ENCODE assay signal across 14 cellular contexts in the genomic region with DNA sequence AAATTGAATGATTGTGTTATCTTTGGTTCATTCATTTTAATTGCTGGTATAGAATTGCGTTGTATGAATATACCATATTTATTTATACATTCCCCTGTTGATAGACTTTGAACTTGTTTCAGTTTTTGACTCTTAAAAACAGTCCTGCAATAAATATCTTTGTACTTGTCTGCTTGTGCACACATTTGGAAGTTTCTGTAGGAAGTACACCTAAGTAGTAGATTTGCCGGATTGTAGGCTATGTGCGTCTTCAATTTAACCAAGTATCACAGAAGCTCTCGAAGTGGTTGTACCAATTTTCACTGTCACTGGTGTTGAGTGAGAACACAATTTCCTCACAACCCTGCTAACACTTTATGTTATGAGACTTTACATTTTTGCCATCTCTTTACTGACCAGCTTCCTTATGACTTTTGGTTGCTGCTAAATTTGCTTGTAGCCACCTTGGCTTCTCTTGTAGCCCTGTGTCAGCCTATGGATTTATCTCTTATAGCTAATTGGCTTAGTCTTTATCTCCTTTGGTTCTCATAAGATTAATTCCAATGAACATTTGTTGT. TPM values are rescaled to one million over a fixed set of nuclear protein-coding genes. Genes with fewer than 3 reads are reported as not detected.
A peak's percentile ranks its signal among the peaks of the same experiment; 100 is the strongest.
DNase-seq lines count a peak whose midpoint lies in the region; ATAC-seq and TF ChIP-seq lines count a peak whose summit lies in the region.
"Had no signal": no experiment of that assay in that cellular context is flagged by ENCODE, and none has a peak within 500 bp of the region (broad histone marks: within the 10 kb centered on the region; RNA-seq: fewer than 3 reads in every experiment).

No MANE protein-coding gene starts in this region.

- CTCF ChIA-PET in MCF 10A (lab: Yijun Ruan, JAX): interaction anchor here (0.6 to 0.7 kb wide), 3 partner anchors 10 to 27 kb away, joined by 3 to 4 read pairs (median 4); no protein-coding TSS in a partner anchor
- CTCF ChIA-PET in OCI-LY7 (lab: Charles Lee; ENCODE audit: unreplicated experiment): no interaction called here

- H3K27ac ChIP-seq in breast epithelium (no peak overlapping the region), OCI-LY7 (ENCODE audit: low read depth, low read length, poor library complexity, severe bottlenecking) (no peak overlapping the region), fibroblast of lung (ENCODE audit: insufficient read depth, low read length) (no peak overlapping the region), heart right ventricle (no peak overlapping the region)

- no peaks in the 10 kb centered on the region for H3K4me1 ChIP-seq in breast epithelium
- peaks cover 42% of the 10 kb centered on the region for H3K4me1 ChIP-seq in OCI-LY7 (ENCODE audit: insufficient read depth, low read length, poor library complexity, severe bottlenecking)
- H3K4me1 ChIP-seq in fibroblast of lung (ENCODE audit: control insufficient read depth, extremely low read depth, insufficient read depth, low read length): peaks cover 4% of the 10 kb centered on the region
- H3K4me1 ChIP-seq in heart right ventricle: peaks cover 0 to 42% (median 23%) of the 10 kb centered on the region in 9 donors

- no peak for ATAC-seq in stimulated activated naive B cell treated with anti-CD40 and anti-IgM and Interleukin-4, amounts not matched to agents 10 μg/mL and 1 μg/mL and 100 μg/mL, for 72 hours (replicated peaks)
- ATAC-seq in HG02759 (IDR thresholded peaks at IDR 0.05; ENCODE audit: unreplicated experiment): no peak
- no peak for ATAC-seq in heart right ventricle

- no peak overlapping the region for H3K9ac ChIP-seq in fibroblast of lung (ENCODE audit: insufficient read depth, low read length)

- POLR2A ChIA-PET in MCF 10A (lab: Yijun Ruan, JAX) (interaction anchor here (0.6 to 1.7 kb wide), 6 partner anchors 7 to 697 kb away, joined by 3 to 6 read pairs (median 4); no protein-coding TSS in a partner anchor), OCI-LY7 (lab: Charles Lee) (interaction anchor here (0.6 to 1.7 kb wide), 3 partner anchors 9 to 109 kb away, joined by 3 to 4 read pairs (median 3); partner anchors contain the start of gene HLCS)

- intact Hi-C loops in MCF 10A (cut with micrococcal nuclease): no loop called here
- intact Hi-C loops in breast epithelium (cut with DNase I; ENCODE audit: low total_unique reads): no loop called here
- intact Hi-C loops in OCI-LY7 (cut with micrococcal nuclease; ENCODE audit: unreplicated experiment): no loop called here
- intact Hi-C loops in heart right ventricle (cut with DNase I): loop anchor here in 5 of 10 donors (10.0 kb wide), 4 partner anchors 80 to 490 kb away; partner anchors contain the start of gene HLCS (in 1 of the 5)

- DNase-seq in MCF 10A (ENCODE audit: unreplicated experiment): no peak
- no peak for DNase-seq in breast epithelium (ENCODE audit: low spot score in 2 of 2)
- DNase-seq in OCI-LY7 (ENCODE audit: low spot score): no peak
- DNase-seq in fibroblast of lung (ENCODE audit: low read depth in 2 of 2): no peak
- no peak for DNase-seq in stimulated activated naive B cell treated with anti-CD40 and anti-IgM and Interleukin-4, amounts not matched to agents 10 μg/mL and 1 μg/mL and 100 μg/mL, for 72 hours
- DNase-seq in heart right ventricle: no peak
- DNase-seq in NCI-H345 treated with DMSO at 0.1 percent for 48 hours (lab: John Stamatoyannopoulos, UW; ENCODE audit: unreplicated experiment): no peak
- DNase-seq: activated CD4-positive, alpha-beta T cell treated with anti-CD3 and anti-CD28 coated beads for 1 hour; aorta; NCI-H1694 treated with DMSO at 0.1 percent for 48 hours; occipital lobe; RPMI8226; substantia nigra had no signal

- no peak for TF ChIP-seq POLR2A in breast epithelium (IDR thresholded peaks at IDR 0.05)

- peak overlapping the region; percentile 97 for H3K4me3 Mint-ChIP-seq in MCF 10A (ENCODE audit: unreplicated experiment)
- H3K4me3 Mint-ChIP-seq in stimulated activated naive B cell treated with anti-CD40 and anti-IgM and Interleukin-4, amounts not matched to agents 10 μg/mL and 1 μg/mL and 100 μg/mL, for 72 hours: peak overlapping the region; percentile 21 to 83

- H3K9me3 Mint-ChIP-seq in MCF 10A (ENCODE audit: unreplicated experiment): no peaks in the 10 kb centered on the region
- H3K9me3 Mint-ChIP-seq in stimulated activated naive B cell treated with anti-CD40 and anti-IgM and Interleukin-4, amounts not matched to agents 10 μg/mL and 1 μg/mL and 100 μg/mL, for 72 hours: peaks cover 0 to 6% of the 10 kb centered on the region in 2 donors

- H3K27me3 ChIP-seq in breast epithelium: no peaks in the 10 kb centered on the region
- no peaks in the 10 kb centered on the region for H3K27me3 ChIP-seq in fibroblast of lung (ENCODE audit: control insufficient read depth, insufficient read depth, low read length)
- H3K27me3 ChIP-seq in heart right ventricle: no peaks in the 10 kb centered on the region

- TF ChIP-seq CTCF in MCF 10A (IDR thresholded peaks at IDR 0.05; ENCODE audit: unreplicated experiment): no peak
- no peak for TF ChIP-seq CTCF in breast epithelium (IDR thresholded peaks at IDR 0.05)
- no peak for TF ChIP-seq CTCF in OCI-LY7 (conservative IDR thresholded peaks at IDR 0.05; ENCODE audit: low read length)
- TF ChIP-seq CTCF in fibroblast of lung (conservative IDR thresholded peaks at IDR 0.05 in 1 of 2, IDR thresholded peaks at IDR 0.05 in 1 of 2; ENCODE audit: low read depth in 1 of 2, low read length in 2 of 2): no peak
- no peak for TF ChIP-seq CTCF in heart right ventricle (IDR thresholded peaks at IDR 0.05)

- BruUV-seq in MCF 10A (replicated peaks; lab: Mats Ljungman, UMichigan) (TSS peak; percentile 25), OCI-LY7 (replicated peaks; lab: Mats Ljungman, UMichigan) (no TSS peak)

- H3K9me3 ChIP-seq in breast epithelium: peaks cover 0 to 11% of the 10 kb centered on the region in 2 donors
- peaks cover 5% of the 10 kb centered on the region; the same call in 1 of the 2 replicates for H3K9me3 ChIP-seq in OCI-LY7 (ENCODE audit: low read length)
- no peaks in the 10 kb centered on the region for H3K9me3 ChIP-seq in fibroblast of lung (ENCODE audit: control insufficient read depth, insufficient read depth, low read depth, low read length)
- H3K9me3 ChIP-seq in heart right ventricle: peaks cover 0 to 17% (median 4%) of the 10 kb centered on the region in 11 donors

- 91 to 92% methylated on average over 4 of the region's 4 CpGs for WGBS in heart right ventricle, 2 donors

- H3K4me2 ChIP-seq in OCI-LY7 (ENCODE audit: low read length) (peak overlapping the region; percentile 94), fibroblast of lung (ENCODE audit: extremely low read depth, insufficient read depth, low read length) (peak overlapping the region; percentile 93)

- no peaks in the 10 kb centered on the region for H3K9me2 ChIP-seq in OCI-LY7 (ENCODE audit: insufficient read depth, low read length)

- peaks cover 31% of the 10 kb centered on the region for H3K4me1 Mint-ChIP-seq in MCF 10A (ENCODE audit: insufficient read depth, unreplicated experiment)
- H3K4me1 Mint-ChIP-seq in stimulated activated naive B cell treated with anti-CD40 and anti-IgM and Interleukin-4, amounts not matched to agents 10 μg/mL and 1 μg/mL and 100 μg/mL, for 72 hours: peaks cover 20 to 40% of the 10 kb centered on the region in 2 donors

- H3K4me3 ChIP-seq in breast epithelium (no peak overlapping the region), OCI-LY7 (ENCODE audit: low read depth, low read length, poor library complexity, severe bottlenecking) (no peak overlapping the region), fibroblast of lung (replicated peaks in 1 of 4; ENCODE audit: control extremely low read depth in 1 of 4, insufficient read depth in 1 of 4, low read depth in 3 of 4, low read length in 4 of 4) (peak overlapping the region in 1 of 4 experiments; percentile 12), heart right ventricle (no peak overlapping the region)

- no peaks in the 10 kb centered on the region for H3K36me3 Mint-ChIP-seq in MCF 10A (ENCODE audit: insufficient read depth, unreplicated experiment)
- H3K36me3 Mint-ChIP-seq in stimulated activated naive B cell treated with anti-CD40 and anti-IgM and Interleukin-4, amounts not matched to agents 10 μg/mL and 1 μg/mL and 100 μg/mL, for 72 hours: peaks cover 15 to 23% of the 10 kb centered on the region in 2 donors

- H3K27ac Mint-ChIP-seq in MCF 10A (ENCODE audit: low read depth, unreplicated experiment): peak overlapping the region; percentile 74
- no peak overlapping the region for H3K27ac Mint-ChIP-seq in stimulated activated naive B cell treated with anti-CD40 and anti-IgM and Interleukin-4, amounts not matched to agents 10 μg/mL and 1 μg/mL and 100 μg/mL, for 72 hours

- peaks cover 21% of the 10 kb centered on the region for H4K20me1 ChIP-seq in OCI-LY7 (ENCODE audit: insufficient read depth, low read length)
- peaks cover 1% of the 10 kb centered on the region for H4K20me1 ChIP-seq in fibroblast of lung (ENCODE audit: control insufficient read depth, extremely low read depth, insufficient read depth, low read length)

- no peak overlapping the region for H2AFZ ChIP-seq in OCI-LY7 (ENCODE audit: low read length)
- no peak overlapping the region for H2AFZ ChIP-seq in fibroblast of lung (ENCODE audit: low read length)

- H3K79me2 ChIP-seq in OCI-LY7 (ENCODE audit: insufficient read depth, low read depth, low read length) (peaks cover 72% of the 10 kb centered on the region), fibroblast of lung (ENCODE audit: control insufficient read depth, insufficient read depth, low read length) (peaks cover 61% of the 10 kb centered on the region)

- H3K36me3 ChIP-seq in breast epithelium (no peaks in the 10 kb centered on the region), OCI-LY7 (ENCODE audit: insufficient read depth, low read length) (no peaks in the 10 kb centered on the region), fibroblast of lung (ENCODE audit: control insufficient read depth, insufficient read depth, low read length) (no peaks in the 10 kb centered on the region), heart right ventricle (peaks cover 0 to 7% (median 0%) of the 10 kb centered on the region in 9 donors)

- no peaks in the 10 kb centered on the region for H3K27me3 Mint-ChIP-seq in MCF 10A (ENCODE audit: insufficient read depth, unreplicated experiment)
- H3K27me3 Mint-ChIP-seq in stimulated activated naive B cell treated with anti-CD40 and anti-IgM and Interleukin-4, amounts not matched to agents 10 μg/mL and 1 μg/mL and 100 μg/mL, for 72 hours: no peaks in the 10 kb centered on the region

RNA-seq across cellular contexts. Expression of gene TTC3, which starts 2.2 kb away (rescaled TPM):
- total RNA-seq in MCF 10A (2022) (74.4 and 84.4 TPM in 2 replicates), breast epithelium (100 to 1,000 TPM; 179 to 269 (median 249) TPM), OCI-LY7 (2022) (86.4 and 90.0 TPM in 2 replicates), fibroblast of lung (224 and 253 TPM in 2 replicates), heart right ventricle (10 to 100 TPM; 33.1 to 62.1 (median 54.6) TPM)
- 73.5 and 92.1 TPM in 2 replicates for total RNA-seq in OCI-LY7 (2014; rRNA removed; shearing (Covaris generic))
- polyA plus RNA-seq in fibroblast of lung (93.2 and 121 TPM in 2 replicates), heart right ventricle (10 to 100 TPM; 14.0 to 30.4 TPM)
- 67.1 and 109 TPM in 2 replicates for polyA plus RNA-seq in fibroblast of lung (2012)
- 36.3 and 59.6 TPM in 2 replicates for polyA minus RNA-seq in fibroblast of lung (ENCODE audit: low replicate concordance)

RNA-seq across cellular contexts. Expression of gene PIGP, which starts 2.4 kb away (rescaled TPM):
- total RNA-seq in MCF 10A (2022) (25.1 and 29.8 TPM in 2 replicates), breast epithelium (10 to 100 TPM; 14.7 to 29.6 (median 25.5) TPM), OCI-LY7 (2022) (35.4 and 38.8 TPM in 2 replicates), fibroblast of lung (3.3 and 8.6 TPM in 2 replicates), heart right ventricle (10 to 100 TPM; 33.9 to 41.8 (median 38.3) TPM)
- 3.7 and 7.4 TPM in 2 replicates for total RNA-seq in OCI-LY7 (2014; rRNA removed; shearing (Covaris generic))
- polyA plus RNA-seq in fibroblast of lung (19.4 and 25.9 TPM in 2 replicates), heart right ventricle (10 to 100 TPM; 24.5 to 32.1 TPM)
- polyA plus RNA-seq in fibroblast of lung (2012): 12.0 and 14.7 TPM in 2 replicates
- polyA minus RNA-seq in fibroblast of lung (ENCODE audit: low replicate concordance): 0.85 and 2.0 TPM in 2 replicates
